Comparison of ENCODE assay signal across 1 cellular context in the genomic region with DNA sequence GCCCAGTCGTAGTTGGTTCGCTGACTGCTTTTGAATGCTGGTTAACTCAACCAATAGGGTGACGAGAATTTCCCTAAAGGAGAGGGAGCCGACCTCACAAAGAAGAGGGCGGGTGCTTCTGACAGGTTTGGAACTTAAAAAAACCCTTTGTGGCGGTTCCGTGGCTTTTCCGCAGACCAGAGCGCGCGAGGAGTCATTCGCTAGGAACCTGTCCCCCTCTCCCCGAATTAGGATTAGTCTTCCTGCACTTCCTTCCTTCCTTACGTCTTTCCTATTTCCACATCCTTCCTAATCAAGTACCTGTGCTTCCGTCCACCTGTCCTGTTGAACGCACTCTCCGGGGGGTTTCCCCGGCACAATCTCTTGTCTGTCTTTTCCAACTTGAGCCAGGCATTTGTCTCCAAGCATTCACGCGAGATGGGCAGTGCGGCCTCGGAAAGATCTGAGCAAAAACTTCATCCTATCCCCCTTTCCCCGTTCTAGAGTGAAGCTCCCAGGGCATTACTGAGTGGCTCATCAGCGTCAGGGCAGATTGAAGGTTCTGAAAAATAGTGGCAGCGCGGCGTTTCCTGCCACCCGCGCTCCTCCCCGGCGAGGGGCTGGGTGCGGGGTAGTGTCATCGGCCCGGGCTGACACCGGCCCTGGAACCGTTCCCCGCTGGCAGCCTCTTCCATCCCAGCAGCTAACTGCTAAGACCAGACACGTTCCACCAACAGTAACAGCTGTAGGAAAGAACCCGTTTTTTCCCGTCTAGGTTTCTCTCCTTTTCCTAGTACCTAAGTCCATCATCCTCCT.
TF ChIP-seq lines count a peak whose summit lies in the region.

No MANE protein-coding gene starts in this region.

TF ChIP-seq in HCT116, 20 proteins besides CTCF, POLR2A, EP300 and RAD21 (continued from another document):
- TF ChIP-seq, protein P1, sequence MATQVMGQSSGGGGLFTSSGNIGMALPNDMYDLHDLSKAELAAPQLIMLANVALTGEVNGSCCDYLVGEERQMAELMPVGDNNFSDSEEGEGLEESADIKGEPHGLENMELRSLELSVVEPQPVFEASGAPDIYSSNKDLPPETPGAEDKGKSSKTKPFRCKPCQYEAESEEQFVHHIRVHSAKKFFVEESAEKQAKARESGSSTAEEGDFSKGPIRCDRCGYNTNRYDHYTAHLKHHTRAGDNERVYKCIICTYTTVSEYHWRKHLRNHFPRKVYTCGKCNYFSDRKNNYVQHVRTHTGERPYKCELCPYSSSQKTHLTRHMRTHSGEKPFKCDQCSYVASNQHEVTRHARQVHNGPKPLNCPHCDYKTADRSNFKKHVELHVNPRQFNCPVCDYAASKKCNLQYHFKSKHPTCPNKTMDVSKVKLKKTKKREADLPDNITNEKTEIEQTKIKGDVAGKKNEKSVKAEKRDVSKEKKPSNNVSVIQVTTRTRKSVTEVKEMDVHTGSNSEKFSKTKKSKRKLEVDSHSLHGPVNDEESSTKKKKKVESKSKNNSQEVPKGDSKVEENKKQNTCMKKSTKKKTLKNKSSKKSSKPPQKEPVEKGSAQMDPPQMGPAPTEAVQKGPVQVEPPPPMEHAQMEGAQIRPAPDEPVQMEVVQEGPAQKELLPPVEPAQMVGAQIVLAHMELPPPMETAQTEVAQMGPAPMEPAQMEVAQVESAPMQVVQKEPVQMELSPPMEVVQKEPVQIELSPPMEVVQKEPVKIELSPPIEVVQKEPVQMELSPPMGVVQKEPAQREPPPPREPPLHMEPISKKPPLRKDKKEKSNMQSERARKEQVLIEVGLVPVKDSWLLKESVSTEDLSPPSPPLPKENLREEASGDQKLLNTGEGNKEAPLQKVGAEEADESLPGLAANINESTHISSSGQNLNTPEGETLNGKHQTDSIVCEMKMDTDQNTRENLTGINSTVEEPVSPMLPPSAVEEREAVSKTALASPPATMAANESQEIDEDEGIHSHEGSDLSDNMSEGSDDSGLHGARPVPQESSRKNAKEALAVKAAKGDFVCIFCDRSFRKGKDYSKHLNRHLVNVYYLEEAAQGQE (IDR thresholded peaks at IDR 0.05; ENCODE audit: low read depth): no peak
- TF ChIP-seq CBX3 (IDR thresholded peaks at IDR 0.05; ENCODE audit: low read depth) (no peak), TCF7L2 (IDR thresholded peaks at IDR 0.05; ENCODE audit: borderline replicate concordance, extremely low read depth, insufficient read depth, insufficient read length) (peak; percentile 49), EZH2phosphoT487 (IDR thresholded peaks at IDR 0.05; ENCODE audit: borderline replicate concordance) (no peak), ELF1 (IDR thresholded peaks at IDR 0.05; ENCODE audit: borderline replicate concordance, low read depth) (no peak)
- TF ChIP-seq, protein P2, sequence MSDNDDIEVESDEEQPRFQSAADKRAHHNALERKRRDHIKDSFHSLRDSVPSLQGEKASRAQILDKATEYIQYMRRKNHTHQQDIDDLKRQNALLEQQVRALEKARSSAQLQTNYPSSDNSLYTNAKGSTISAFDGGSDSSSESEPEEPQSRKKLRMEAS (IDR thresholded peaks at IDR 0.05): peak; percentile 42; the same call in 1 of the 2 replicates
- TF ChIP-seq, protein P3, sequence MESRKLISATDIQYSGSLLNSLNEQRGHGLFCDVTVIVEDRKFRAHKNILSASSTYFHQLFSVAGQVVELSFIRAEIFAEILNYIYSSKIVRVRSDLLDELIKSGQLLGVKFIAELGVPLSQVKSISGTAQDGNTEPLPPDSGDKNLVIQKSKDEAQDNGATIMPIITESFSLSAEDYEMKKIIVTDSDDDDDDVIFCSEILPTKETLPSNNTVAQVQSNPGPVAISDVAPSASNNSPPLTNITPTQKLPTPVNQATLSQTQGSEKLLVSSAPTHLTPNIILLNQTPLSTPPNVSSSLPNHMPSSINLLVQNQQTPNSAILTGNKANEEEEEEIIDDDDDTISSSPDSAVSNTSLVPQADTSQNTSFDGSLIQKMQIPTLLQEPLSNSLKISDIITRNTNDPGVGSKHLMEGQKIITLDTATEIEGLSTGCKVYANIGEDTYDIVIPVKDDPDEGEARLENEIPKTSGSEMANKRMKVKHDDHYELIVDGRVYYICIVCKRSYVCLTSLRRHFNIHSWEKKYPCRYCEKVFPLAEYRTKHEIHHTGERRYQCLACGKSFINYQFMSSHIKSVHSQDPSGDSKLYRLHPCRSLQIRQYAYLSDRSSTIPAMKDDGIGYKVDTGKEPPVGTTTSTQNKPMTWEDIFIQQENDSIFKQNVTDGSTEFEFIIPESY (IDR thresholded peaks at IDR 0.05; ENCODE audit: extremely low read depth, insufficient replicate concordance, low read length): no peak
